1 cellular context compared by ENCODE assay signal in genomic region chr9:130051855-130052254, GRCh38.
A peak's percentile ranks its signal among the peaks of the same experiment; 100 is the strongest.
TF ChIP-seq lines count a peak whose summit lies in the region.

No MANE protein-coding gene starts in this region.

TF ChIP-seq in GM12878, 131 proteins besides CTCF, POLR2A, EP300 and RAD21:
- TF ChIP-seq CUX1 (IDR thresholded peaks at IDR 0.05; ENCODE audit: insufficient replicate concordance, low read depth, low read length) (no peak), E2F4 (IDR thresholded peaks at IDR 0.05; ENCODE audit: low read depth, low read length) (no peak), POU2F2 (IDR thresholded peaks at IDR 0.05; ENCODE audit: borderline replicate concordance, low read depth, low read length) (peak; percentile 80; the same call in 1 of the 3 replicates), EZH2 (IDR thresholded peaks at IDR 0.05; ENCODE audit: borderline replicate concordance, control insufficient read depth, low read depth, low read length) (no peak), JUNB (IDR thresholded peaks at IDR 0.05) (no peak), BHLHE40 (IDR thresholded peaks at IDR 0.05; ENCODE audit: borderline replicate concordance in 1 of 2, low read depth in 2 of 2, low read length in 1 of 2) (0 out of 4 replicates have a peak, but pooled peaks of 1 of the 2 experiments have one; percentile 7), SMARCA5 (IDR thresholded peaks at IDR 0.05) (no peak), E4F1 (IDR thresholded peaks at IDR 0.05; ENCODE audit: borderline replicate concordance, partially characterized antibody) (no peak), RAD51 (IDR thresholded peaks at IDR 0.05) (peak; percentile 63), ZNF217 (IDR thresholded peaks at IDR 0.05) (no peak), RBBP5 (conservative IDR thresholded peaks at IDR 0.05) (no peak), ATF7 (IDR thresholded peaks at IDR 0.05; ENCODE audit: low read depth) (peak; percentile 45; the same call in 1 of the 2 replicates)
TF ChIP-seq in GM12878: peak in this region for 4.
